ENCODE assay signal across 12 cellular contexts in the genomic region with DNA sequence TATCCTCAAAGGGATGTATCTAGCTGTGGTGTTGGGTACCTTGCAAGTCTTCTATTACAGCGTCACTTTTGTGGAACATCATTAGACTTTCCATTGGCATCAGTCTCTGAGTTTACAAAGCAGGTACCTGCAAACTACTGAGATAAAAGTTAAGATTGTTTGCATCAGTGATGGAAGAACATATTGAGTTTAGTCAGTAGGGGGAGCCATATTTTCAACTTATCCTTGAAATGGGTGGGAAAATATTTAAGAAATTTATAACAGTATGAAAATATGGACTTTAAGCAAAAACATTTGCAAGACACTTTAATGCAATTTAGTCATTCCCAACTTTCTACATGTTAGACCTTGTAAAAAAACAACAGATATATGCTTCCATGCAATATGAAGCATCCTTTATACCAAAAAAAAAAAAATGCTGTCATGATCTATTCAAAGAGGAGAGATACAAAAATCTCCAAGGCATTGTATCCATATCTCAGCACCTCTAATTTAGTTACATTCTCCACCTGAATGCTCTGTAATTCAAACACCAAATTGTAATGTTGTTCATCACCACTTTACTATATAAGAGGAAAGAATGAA.
DNase-seq lines count a peak whose midpoint lies in the region; ATAC-seq and TF ChIP-seq lines count a peak whose summit lies in the region.
"Had no signal": no experiment of that assay in that cellular context is flagged by ENCODE, and none has a peak within 500 bp of the region (broad histone marks: within the 10 kb centered on the region; RNA-seq: fewer than 3 reads in every experiment).

No MANE protein-coding gene starts in this region.

- peaks cover 8% of the 10 kb centered on the region for H3K9me3 Mint-ChIP-seq in endodermal cell

- H3K9ac ChIP-seq in endodermal cell (ENCODE audit: extremely low read depth, low read length, poor library complexity, severe bottlenecking) (no peak overlapping the region), smooth muscle cell (ENCODE audit: low read depth) (no peak overlapping the region)

- no peak overlapping the region for H3K4me2 ChIP-seq in smooth muscle cell

- intact Hi-C loops in left colon (cut with DNase I, micrococcal nuclease) = no loop called here

- no peaks in the 10 kb centered on the region for H3K36me3 Mint-ChIP-seq in endodermal cell (ENCODE audit: low read depth)

- no peak overlapping the region for H2AFZ ChIP-seq in smooth muscle cell (ENCODE audit: low read depth)

- H3K9me3 ChIP-seq in endodermal cell (ENCODE audit: control insufficient read depth, low read length) (no peaks in the 10 kb centered on the region), smooth muscle cell (replicated peaks; ENCODE audit: low read depth) (peaks cover 3% of the 10 kb centered on the region)

- no peaks in the 10 kb centered on the region for H3K36me3 ChIP-seq in endodermal cell (ENCODE audit: control insufficient read depth, insufficient read depth, low read length)
- no peaks in the 10 kb centered on the region for H3K36me3 ChIP-seq in smooth muscle cell (ENCODE audit: low read depth)

- no peaks in the 10 kb centered on the region for H3K79me2 ChIP-seq in smooth muscle cell (ENCODE audit: low read depth)

- DNase-seq in NCI-H82 (lab: John Stamatoyannopoulos, UW) (peak; percentile 11), NCI-H82 treated with DMSO at 0.1 percent for 48 hours (lab: John Stamatoyannopoulos, UW; ENCODE audit: unreplicated experiment) (no peak), NB4 (ENCODE audit: low read depth) (peak; percentile 24), endodermal cell (no peak), smooth muscle cell (lab: John Stamatoyannopoulos, UW; ENCODE audit: unreplicated experiment) (no peak), middle frontal gyrus (ENCODE audit: extremely low spot score, low spot score) (no peak), islet precursor cell (no peak), left colon (no peak)
- DNase-seq: anterior cingulate cortex, C1 segment of cervical spinal cord, left cardiac atrium, T-helper 17 cell had no signal

- TF ChIP-seq POLR2A in NB4 (IDR thresholded peaks at IDR 0.05; ENCODE audit: extremely low read depth, insufficient read length) = no peak

- no peaks in the 10 kb centered on the region for H3F3A ChIP-seq in smooth muscle cell (ENCODE audit: low read depth)

- H3K4me1 Mint-ChIP-seq in endodermal cell = peaks cover 7% of the 10 kb centered on the region
- H3K4me1 Mint-ChIP-seq: T-helper 17 cell had no signal

- ATAC-seq in left colon = no peak
- ATAC-seq: left cardiac atrium, T-helper 17 cell had no signal

- H4K20me1 ChIP-seq in smooth muscle cell (ENCODE audit: low read depth) = no peaks in the 10 kb centered on the region

- H3K4me1 ChIP-seq in endodermal cell (ENCODE audit: control insufficient read depth, insufficient read depth, low read length) = no peaks in the 10 kb centered on the region
- peaks cover 5% of the 10 kb centered on the region for H3K4me1 ChIP-seq in smooth muscle cell (ENCODE audit: low read depth)

- no peak overlapping the region for H3K4me3 Mint-ChIP-seq in endodermal cell
- H3K4me3 Mint-ChIP-seq: T-helper 17 cell had no signal

- TF ChIP-seq CTCF in NB4 (IDR thresholded peaks at IDR 0.05; ENCODE audit: low read depth, low read length) (peak; percentile 31), endodermal cell (conservative IDR thresholded peaks at IDR 0.05) (peak; percentile 80), smooth muscle cell (IDR thresholded peaks at IDR 0.05; ENCODE audit: borderline replicate concordance, insufficient read depth, poor library complexity, severe bottlenecking) (peak; percentile 59)

- no peaks in the 10 kb centered on the region for H3K27me3 ChIP-seq in endodermal cell (ENCODE audit: control insufficient read depth, insufficient read depth, low read length, poor library complexity, severe bottlenecking)
- H3K27me3 ChIP-seq in smooth muscle cell (ENCODE audit: low read depth) = no peaks in the 10 kb centered on the region

- WGBS in endodermal cell (ENCODE audit: insufficient coverage in 1 of 2, insufficient read length in 1 of 2), 2 experiments = 14 to 32% methylated on average over 1 of the region's 1 CpG
- 13% methylated on average over 1 of the region's 1 CpG for WGBS in smooth muscle cell (ENCODE audit: low lambda C conversion rate)

- no peak overlapping the region for H3K27ac Mint-ChIP-seq in endodermal cell
- H3K27ac Mint-ChIP-seq: T-helper 17 cell had no signal

- H3K27me3 Mint-ChIP-seq in endodermal cell (ENCODE audit: insufficient read depth) = no peaks in the 10 kb centered on the region
- H3K27me3 Mint-ChIP-seq: T-helper 17 cell had no signal

- H3K27ac ChIP-seq in endodermal cell (ENCODE audit: low read depth, low read length) (no peak overlapping the region), smooth muscle cell (ENCODE audit: low read depth) (no peak overlapping the region)

- H3K4me3 ChIP-seq in NB4 (ENCODE audit: low read depth, low read length) (no peak overlapping the region), endodermal cell (ENCODE audit: low read length) (no peak overlapping the region), smooth muscle cell (no peak overlapping the region)

Comparison
In these comparisons a context has a peak if more than half of its experiments do, and no peak if none do; other contexts are left out.
1. DNase-seq: peak in NCI-H82 (single experiment) and NB4 (single experiment); none in NCI-H82 treated with DMSO at 0.1 percent for 48 hours (single experiment), endodermal cell (single experiment), smooth muscle cell (single experiment), middle frontal gyrus (single experiment), islet precursor cell (single experiment) and left colon (0 of 2).
2. Peak in every context shown above with its lines, with median percentiles within 50 percentile points of each other: CTCF ChIP-seq.